ENCODE assay signal across 8 cellular contexts in genomic region chr11:66001941-66002647, GRCh38. TPM values are rescaled to one million over a fixed set of nuclear protein-coding genes. Genes with fewer than 3 reads are reported as not detected.
A peak's percentile ranks its signal among the peaks of the same experiment; 100 is the strongest.
DNase-seq lines count a peak whose midpoint lies in the region; ATAC-seq and TF ChIP-seq lines count a peak whose summit lies in the region.

Gene BANF1 (plus strand): TSS chr11:66002503. CDS start chr11:66003251, 748 bp downstream.
A gene with protein sequence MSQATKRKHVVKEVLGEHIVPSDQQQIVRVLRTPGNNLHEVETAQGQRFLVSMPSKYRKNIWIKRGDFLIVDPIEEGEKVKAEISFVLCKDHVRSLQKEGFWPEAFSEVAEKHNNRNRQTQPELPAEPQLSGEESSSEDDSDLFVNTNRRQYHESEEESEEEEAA (minus strand): TSS chr11:66002157. CDS start chr11:66000389, 1,768 bp downstream.

- H3K4me2 ChIP-seq in DOHH2 (ENCODE audit: low read length) (peak within 1 kb of the TSS; percentile 86), fibroblast of lung (ENCODE audit: extremely low read depth, insufficient read depth, low read length) (peak within 1 kb of the TSS; percentile 89)

- POLR2A ChIA-PET in naive thymus-derived CD4-positive, alpha-beta T cell (lab: Charles Lee) = interaction anchor here (0.7 to 1.6 kb wide), 23 partner anchors 8 to 621 kb away, joined by 3 to 54 read pairs (median 4); partner anchors contain the start of genes CCDC85B, FAM89B, FIBP and MUS81

- CTCF ChIA-PET in naive thymus-derived CD4-positive, alpha-beta T cell (lab: Charles Lee) = interaction anchor here (0.8 to 1.2 kb wide), 5 partner anchors 9 to 114 kb away, joined by 3 to 4 read pairs (median 4); partner anchors contain the start of genes CST6 and FIBP

- ATAC-seq in naive thymus-derived CD4-positive, alpha-beta T cell = peak; percentile 92
- ATAC-seq in stimulated activated memory B cell treated with anti-CD40 and anti-IgM and Interleukin-4, amounts not matched to agents 10 μg/mL and 1 μg/mL and 100 μg/mL, for 72 hours = peak; percentile 94

- DNase-seq in H4 (ENCODE audit: low spot score) (peak; percentile 96), LNCaP clone FGC (ENCODE audit: low read depth) (peak; percentile 96), RPMI8226 (peak; percentile 99), fibroblast of lung (ENCODE audit: low read depth in 2 of 2) (peak; percentile 99)
- peak; percentile 93 for DNase-seq in activated T-helper 1 cell treated with anti-CD3 and anti-CD28 coated beads, Interleukin-12 subunit alpha, Interleukin-12 subunit beta, Interleukin-2, Interleukin-4 antibody, amounts not matched to agents 30 ng/mL and 10 ng/mL and 1 ng/mL, durations not matched to agents 14 hours and 24 hours and 36 hours (ENCODE audit: low spot score)
- DNase-seq in naive thymus-derived CD4-positive, alpha-beta T cell = peak; percentile 75 to 96 (median 94)

- H3K4me1 ChIP-seq in DOHH2 (ENCODE audit: control insufficient read depth, low read length) = peaks cover 14% of the 10 kb centered on the region
- H3K4me1 ChIP-seq in fibroblast of lung (ENCODE audit: control insufficient read depth, extremely low read depth, insufficient read depth, low read length) = peaks cover 2% of the 10 kb centered on the region
- H3K4me1 ChIP-seq in naive thymus-derived CD4-positive, alpha-beta T cell (ENCODE audit: control insufficient read depth in 2 of 2, insufficient read depth in 2 of 2, low read length in 2 of 2) = peaks cover 8 to 14% of the 10 kb centered on the region in 2 donors

- H3K79me2 ChIP-seq in DOHH2 (ENCODE audit: control insufficient read depth, low read length) (peaks cover 58% of the 10 kb centered on the region), fibroblast of lung (ENCODE audit: control insufficient read depth, insufficient read depth, low read length) (peaks cover 38% of the 10 kb centered on the region)

- H3K36me3 ChIP-seq in DOHH2 (ENCODE audit: control insufficient read depth, low read length) (peaks cover 70% of the 10 kb centered on the region), fibroblast of lung (ENCODE audit: control insufficient read depth, insufficient read depth, low read length) (peaks cover 17% of the 10 kb centered on the region)
- peaks cover 5 to 73% (median 23%) of the 10 kb centered on the region in 3 experiments for H3K36me3 ChIP-seq in naive thymus-derived CD4-positive, alpha-beta T cell (ENCODE audit: control insufficient read depth in 2 of 3, insufficient read depth in 3 of 3, low read length in 3 of 3)

- peaks cover 15% of the 10 kb centered on the region for H3F3A ChIP-seq in DOHH2 (ENCODE audit: control insufficient read depth, insufficient read depth)

- H3K27ac ChIP-seq in DOHH2 (ENCODE audit: low read depth, low read length) = peak within 1 kb of the TSS; percentile 91
- H3K27ac ChIP-seq in fibroblast of lung (ENCODE audit: insufficient read depth, low read length) = peak within 1 kb of the TSS; percentile 94
- H3K27ac ChIP-seq in naive thymus-derived CD4-positive, alpha-beta T cell (ENCODE audit: low read depth, low read length) = peak within 1 kb of the TSS; percentile 92

- H3K9me3 ChIP-seq in DOHH2 (ENCODE audit: control insufficient read depth, insufficient read depth, low read length) = no peaks in the 10 kb centered on the region
- no peaks in the 10 kb centered on the region for H3K9me3 ChIP-seq in fibroblast of lung (ENCODE audit: control insufficient read depth, insufficient read depth, low read depth, low read length)
- no peaks in the 10 kb centered on the region for H3K9me3 ChIP-seq in naive thymus-derived CD4-positive, alpha-beta T cell (ENCODE audit: control insufficient read depth in 2 of 3, low read length in 3 of 3)

- H3K9me3 Mint-ChIP-seq in activated T-helper 1 cell treated with anti-CD3 and anti-CD28 coated beads, Interleukin-12 subunit alpha, Interleukin-12 subunit beta, Interleukin-2, Interleukin-4 antibody, amounts not matched to agents 30 ng/mL and 10 ng/mL and 1 ng/mL, durations not matched to agents 14 hours and 24 hours and 36 hours = no peaks in the 10 kb centered on the region
- no peaks in the 10 kb centered on the region for H3K9me3 Mint-ChIP-seq in naive thymus-derived CD4-positive, alpha-beta T cell
- no peaks in the 10 kb centered on the region for H3K9me3 Mint-ChIP-seq in stimulated activated memory B cell treated with anti-CD40 and anti-IgM and Interleukin-4, amounts not matched to agents 10 μg/mL and 1 μg/mL and 100 μg/mL, for 72 hours

- H3K4me1 Mint-ChIP-seq in activated T-helper 1 cell treated with anti-CD3 and anti-CD28 coated beads, Interleukin-12 subunit alpha, Interleukin-12 subunit beta, Interleukin-2, Interleukin-4 antibody, amounts not matched to agents 30 ng/mL and 10 ng/mL and 1 ng/mL, durations not matched to agents 14 hours and 24 hours and 36 hours (ENCODE audit: low read depth) = peaks cover 26% of the 10 kb centered on the region
- H3K4me1 Mint-ChIP-seq in naive thymus-derived CD4-positive, alpha-beta T cell = peaks cover 21 to 58% (median 52%) of the 10 kb centered on the region in 7 donors
- H3K4me1 Mint-ChIP-seq in stimulated activated memory B cell treated with anti-CD40 and anti-IgM and Interleukin-4, amounts not matched to agents 10 μg/mL and 1 μg/mL and 100 μg/mL, for 72 hours = peaks cover 44% of the 10 kb centered on the region

- H3K27me3 Mint-ChIP-seq in activated T-helper 1 cell treated with anti-CD3 and anti-CD28 coated beads, Interleukin-12 subunit alpha, Interleukin-12 subunit beta, Interleukin-2, Interleukin-4 antibody, amounts not matched to agents 30 ng/mL and 10 ng/mL and 1 ng/mL, durations not matched to agents 14 hours and 24 hours and 36 hours (ENCODE audit: insufficient read depth) = no peaks in the 10 kb centered on the region
- H3K27me3 Mint-ChIP-seq in naive thymus-derived CD4-positive, alpha-beta T cell = no peaks in the 10 kb centered on the region
- no peaks in the 10 kb centered on the region for H3K27me3 Mint-ChIP-seq in stimulated activated memory B cell treated with anti-CD40 and anti-IgM and Interleukin-4, amounts not matched to agents 10 μg/mL and 1 μg/mL and 100 μg/mL, for 72 hours

- H4K20me1 ChIP-seq in DOHH2 (ENCODE audit: control insufficient read depth, insufficient read depth, low read depth, low read length) = peaks cover 14% of the 10 kb centered on the region; the same call in 1 of the 2 replicates
- H4K20me1 ChIP-seq in fibroblast of lung (ENCODE audit: control insufficient read depth, extremely low read depth, insufficient read depth, low read length) = no peaks in the 10 kb centered on the region

- H3K4me3 Mint-ChIP-seq in activated T-helper 1 cell treated with anti-CD3 and anti-CD28 coated beads, Interleukin-12 subunit alpha, Interleukin-12 subunit beta, Interleukin-2, Interleukin-4 antibody, amounts not matched to agents 30 ng/mL and 10 ng/mL and 1 ng/mL, durations not matched to agents 14 hours and 24 hours and 36 hours = peak within 1 kb of the TSS; percentile 99
- H3K4me3 Mint-ChIP-seq in naive thymus-derived CD4-positive, alpha-beta T cell = peak within 1 kb of the TSS; percentile 97 to 100 (median 99)
- peak within 1 kb of the TSS; percentile 99 for H3K4me3 Mint-ChIP-seq in stimulated activated memory B cell treated with anti-CD40 and anti-IgM and Interleukin-4, amounts not matched to agents 10 μg/mL and 1 μg/mL and 100 μg/mL, for 72 hours

- H3K27ac Mint-ChIP-seq in activated T-helper 1 cell treated with anti-CD3 and anti-CD28 coated beads, Interleukin-12 subunit alpha, Interleukin-12 subunit beta, Interleukin-2, Interleukin-4 antibody, amounts not matched to agents 30 ng/mL and 10 ng/mL and 1 ng/mL, durations not matched to agents 14 hours and 24 hours and 36 hours = peak within 1 kb of the TSS; percentile 99
- peak within 1 kb of the TSS; percentile 96 to 100 (median 98) for H3K27ac Mint-ChIP-seq in naive thymus-derived CD4-positive, alpha-beta T cell
- peak within 1 kb of the TSS; percentile 95 for H3K27ac Mint-ChIP-seq in stimulated activated memory B cell treated with anti-CD40 and anti-IgM and Interleukin-4, amounts not matched to agents 10 μg/mL and 1 μg/mL and 100 μg/mL, for 72 hours

- peak within 1 kb of the TSS; percentile 99 for H3K4me3 ChIP-seq in DOHH2 (ENCODE audit: low read length)
- peak within 1 kb of the TSS; percentile 99 for H3K4me3 ChIP-seq in LNCaP clone FGC (ENCODE audit: low read depth, low read length)
- peak within 1 kb of the TSS; percentile 64 to 100 (median 89) for H3K4me3 ChIP-seq in fibroblast of lung (replicated peaks in 1 of 4; ENCODE audit: control extremely low read depth in 1 of 4, insufficient read depth in 1 of 4, low read depth in 3 of 4, low read length in 4 of 4)
- peak within 1 kb of the TSS; percentile 100 for H3K4me3 ChIP-seq in naive thymus-derived CD4-positive, alpha-beta T cell (ENCODE audit: low read length)

- TF ChIP-seq CTCF in DOHH2 (IDR thresholded peaks at IDR 0.05; ENCODE audit: low read depth, low read length, poor library complexity, severe bottlenecking) (no peak), LNCaP clone FGC (IDR thresholded peaks at IDR 0.05; ENCODE audit: control insufficient read depth, extremely low read depth, insufficient read depth) (no peak), fibroblast of lung (conservative IDR thresholded peaks at IDR 0.05 in 1 of 2, IDR thresholded peaks at IDR 0.05 in 1 of 2; ENCODE audit: low read depth in 1 of 2, low read length in 2 of 2) (no peak)

- H3K36me3 Mint-ChIP-seq in activated T-helper 1 cell treated with anti-CD3 and anti-CD28 coated beads, Interleukin-12 subunit alpha, Interleukin-12 subunit beta, Interleukin-2, Interleukin-4 antibody, amounts not matched to agents 30 ng/mL and 10 ng/mL and 1 ng/mL, durations not matched to agents 14 hours and 24 hours and 36 hours (ENCODE audit: low read depth) = peaks cover 49% of the 10 kb centered on the region
- peaks cover 11 to 44% (median 19%) of the 10 kb centered on the region in 5 donors for H3K36me3 Mint-ChIP-seq in naive thymus-derived CD4-positive, alpha-beta T cell
- peaks cover 34% of the 10 kb centered on the region for H3K36me3 Mint-ChIP-seq in stimulated activated memory B cell treated with anti-CD40 and anti-IgM and Interleukin-4, amounts not matched to agents 10 μg/mL and 1 μg/mL and 100 μg/mL, for 72 hours

- H3K9ac ChIP-seq in fibroblast of lung (ENCODE audit: insufficient read depth, low read length) = peak within 1 kb of the TSS; percentile 73

- intact Hi-C loops in activated T-helper 1 cell treated with anti-CD3 and anti-CD28 coated beads, Interleukin-12 subunit alpha, Interleukin-12 subunit beta, Interleukin-2, Interleukin-4 antibody, amounts not matched to agents 30 ng/mL and 10 ng/mL and 1 ng/mL, durations not matched to agents 14 hours and 24 hours and 36 hours (cut with micrococcal nuclease) = loop anchor here (1.0 to 5.0 kb wide), 19 partner anchors 13 to 670 kb away; partner anchors contain the start of genes AP5B1, C11orf68, DPF2 and DRAP1
- intact Hi-C loops in naive thymus-derived CD4-positive, alpha-beta T cell (cut with micrococcal nuclease) = loop anchor here (1.0 to 2.0 kb wide), 18 partner anchors 13 to 387 kb away; partner anchors contain the start of genes C11orf68 (in 2 of the 2), CFL1 (in 2 of the 2), DRAP1 (in 2 of the 2) and KAT5 (in 2 of the 2)

- no peaks in the 10 kb centered on the region for H3K27me3 ChIP-seq in DOHH2 (ENCODE audit: control insufficient read depth, low read length)
- H3K27me3 ChIP-seq in fibroblast of lung (ENCODE audit: control insufficient read depth, insufficient read depth, low read length) = no peaks in the 10 kb centered on the region
- no peaks in the 10 kb centered on the region for H3K27me3 ChIP-seq in naive thymus-derived CD4-positive, alpha-beta T cell (ENCODE audit: control insufficient read depth in 2 of 2, insufficient read depth in 2 of 2, low read length in 2 of 2)

- H3K9me2 ChIP-seq in DOHH2 (replicated peaks; ENCODE audit: control insufficient read depth, low read length) = no peaks in the 10 kb centered on the region

- peak within 1 kb of the TSS; percentile 88 for H2AFZ ChIP-seq in fibroblast of lung (ENCODE audit: low read length)

RNA-seq across cellular contexts. Expression of gene BANF1, which starts in this region (rescaled TPM):
- 31.5 and 85.2 TPM in 2 replicates for total RNA-seq in H4 (2014; rRNA removed; shearing (Covaris generic))
- total RNA-seq in activated T-helper 1 cell treated with anti-CD3 and anti-CD28 coated beads, Interleukin-12 subunit alpha, Interleukin-12 subunit beta, Interleukin-2, Interleukin-4 antibody, amounts not matched to agents 30 ng/mL and 10 ng/mL and 1 ng/mL, durations not matched to agents 14 hours and 24 hours and 36 hours = 282 and 284 TPM in 2 replicates
- 18.5 and 19.0 TPM in 2 replicates for total RNA-seq in fibroblast of lung
- polyA plus RNA-seq in fibroblast of lung = 156 and 269 TPM in 2 replicates
- polyA plus RNA-seq in fibroblast of lung (2012) = 159 and 248 TPM in 2 replicates
- polyA minus RNA-seq in fibroblast of lung (ENCODE audit: low replicate concordance) = 93.8 and 108 TPM in 2 replicates
- total RNA-seq in naive thymus-derived CD4-positive, alpha-beta T cell = 100 to 1,000 TPM in 2 of 5 experiments, 10 to 100 TPM in 3; 54.5 to 234 (median 99.4) TPM
- polyA plus RNA-seq in naive thymus-derived CD4-positive, alpha-beta T cell = 100 to 1,000 TPM; 192 to 203 TPM

RNA-seq across cellular contexts. Expression of the second gene that starts in this region (rescaled TPM):
- 20.7 and 32.4 TPM in 2 replicates for total RNA-seq in H4 (2014; rRNA removed; shearing (Covaris generic))
- total RNA-seq in activated T-helper 1 cell treated with anti-CD3 and anti-CD28 coated beads, Interleukin-12 subunit alpha, Interleukin-12 subunit beta, Interleukin-2, Interleukin-4 antibody, amounts not matched to agents 30 ng/mL and 10 ng/mL and 1 ng/mL, durations not matched to agents 14 hours and 24 hours and 36 hours = 69.0 and 70.7 TPM in 2 replicates
- total RNA-seq in fibroblast of lung = 23.4 and 23.5 TPM in 2 replicates
- 26.2 and 30.0 TPM in 2 replicates for polyA plus RNA-seq in fibroblast of lung
- polyA plus RNA-seq in fibroblast of lung (2012) = 20.9 and 22.6 TPM in 2 replicates
- polyA minus RNA-seq in fibroblast of lung (ENCODE audit: low replicate concordance) = 45.5 and 64.8 TPM in 2 replicates
- 100 to 1,000 TPM in 1 of 5 experiments, 10 to 100 TPM in 4; 49.9 to 114 (median 66.7) TPM for total RNA-seq in naive thymus-derived CD4-positive, alpha-beta T cell
- polyA plus RNA-seq in naive thymus-derived CD4-positive, alpha-beta T cell = 10 to 100 TPM; 17.7 to 25.3 TPM

Comparison
In these comparisons a context has a peak if more than half of its experiments do, and no peak if none do; other contexts are left out.
1. Peak in every context shown above with its lines: DNase-seq, ATAC-seq, H3K4me3 ChIP-seq and H3K27ac ChIP-seq.